21 cellular contexts compared by ENCODE assay signal in genomic region chr3:186477033-186477432, GRCh38.
"Had no signal": no experiment of that assay in that cellular context is flagged by ENCODE, and none has a peak within 500 bp of the region (broad histone marks: within the 10 kb centered on the region; RNA-seq: fewer than 3 reads in every experiment).

No MANE protein-coding gene starts in this region.

- H3K4me1 Mint-ChIP-seq: neural crest cell had no signal

- H3K9me3 Mint-ChIP-seq: memory B cell, neural crest cell had no signal

- H3K27ac Mint-ChIP-seq: activated naive CD8-positive, alpha-beta T cell treated with anti-CD3 and anti-CD28 coated beads, Interleukin-2, amount 10 ng/mL, durations not matched to agents 7 days and 5 days; memory B cell had no signal

- FAIRE-seq: pancreas, small intestine had no signal

- ATAC-seq: body of pancreas, left ventricle myocardium superior, mucosa of descending colon had no signal

- H3K36me3 Mint-ChIP-seq: memory B cell, naive B cell had no signal

- H3K4me3 Mint-ChIP-seq: activated naive CD8-positive, alpha-beta T cell treated with anti-CD3 and anti-CD28 coated beads, Interleukin-2, amount 10 ng/mL, durations not matched to agents 7 days and 5 days; memory B cell; naive B cell; neural crest cell had no signal

- DNase-seq: activated CD8-positive, alpha-beta memory T cell treated with anti-CD3 and anti-CD28 coated beads for 24 hours; activated CD8-positive, alpha-beta memory T cell treated with anti-CD3 and anti-CD28 coated beads, Interleukin-2, amount 50 U/mL, for 48 hours; activated effector memory CD4-positive, alpha-beta T cell treated with anti-CD3 and anti-CD28 coated beads, Interleukin-2, amount 50 U/mL, for 16 hours; activated naive CD8-positive, alpha-beta T cell treated with anti-CD3 and anti-CD28 coated beads, Interleukin-2, amount 10 ng/mL, durations not matched to agents 7 days and 5 days; activated T-cell treated with anti-CD3 and anti-CD28 coated beads, Interleukin-2, amount 50 U/mL, for 48 hours; body of pancreas; dermis blood vessel endothelial cell; effector memory CD4-positive, alpha-beta T cell; esophagus squamous epithelium; left ventricle myocardium superior; mucosa of descending colon; naive B cell; pancreas; right lobe of liver; small intestine; stimulated activated CD4-positive, alpha-beta T cell treated with anti-CD3 and anti-CD28 coated beads, Interleukin-4, amount 100 ng/mL, for 1 hour; T-helper 2 cell; upper lobe of left lung; WERI-Rb-1 had no signal
